In genomic region chr13:23658929-23659541, GRCh38 we compare ENCODE assay signal across 1 cellular context.
TF ChIP-seq lines count a peak whose summit lies in the region.

No MANE protein-coding gene starts in this region.

TF ChIP-seq in GM23338, 12 proteins besides CTCF, POLR2A, EP300 and RAD21 (continued from another document):
- no peak for TF ChIP-seq EZH2 (IDR thresholded peaks at IDR 0.05; ENCODE audit: low read depth, unreplicated experiment)
- TF ChIP-seq EZH2phosphoT487 (IDR thresholded peaks at IDR 0.05; ENCODE audit: unreplicated experiment): no peak
